8 cellular contexts compared by ENCODE assay signal in genomic region chr6:87155920-87156600, GRCh38. TPM values are rescaled to one million over a fixed set of nuclear protein-coding genes. Genes with fewer than 3 reads are reported as not detected.
DNase-seq lines count a peak whose midpoint lies in the region; ATAC-seq and TF ChIP-seq lines count a peak whose summit lies in the region.

No MANE protein-coding gene starts in this region.

- CTCF ChIA-PET in PC-3 (lab: Charles Lee) = no interaction called here

- peak overlapping the region; percentile 87 for H3K4me2 ChIP-seq in PC-3 (ENCODE audit: low read length)

- H3K4me3 ChIP-seq in PC-3 (ENCODE audit: low read length) (peak overlapping the region; percentile 90), neutrophil (ENCODE audit: low read depth in 1 of 2, low read length in 1 of 2) (peak overlapping the region; percentile 90 to 98), tibial artery (peak overlapping the region; percentile 88 to 99)

- H3F3A ChIP-seq in PC-3 (ENCODE audit: low read length, unreplicated experiment) = no peaks in the 10 kb centered on the region

- peaks cover 2% of the 10 kb centered on the region; the same call in 1 of the 2 replicates for H3K36me3 ChIP-seq in PC-3 (ENCODE audit: low read depth, low read length)
- H3K36me3 ChIP-seq in neutrophil = peaks cover 3% of the 10 kb centered on the region
- H3K36me3 ChIP-seq in tibial artery = no peaks in the 10 kb centered on the region

- peak overlapping the region; percentile 76 for H3K9ac ChIP-seq in PC-3 (ENCODE audit: low read length)

- H4K20me1 ChIP-seq in PC-3 (ENCODE audit: low read length) = peaks cover 33% of the 10 kb centered on the region

- DNase-seq in NCI-H1105 treated with DMSO at 0.1 percent for 48 hours (lab: John Stamatoyannopoulos, UW) (peak; percentile 28), NCI-H1105 (lab: John Stamatoyannopoulos, UW) (no peak), PC-3 (peak; percentile 19), germinal center (ENCODE audit: low spot score) (peak; percentile 28), tibial artery (peak; percentile 67 to 75)
- peak; percentile 88 for DNase-seq in activated effector memory CD4-positive, alpha-beta T cell treated with anti-CD3 and anti-CD28 coated beads, Interleukin-2, amount 50 U/mL, for 16 hours

- POLR2A ChIA-PET in PC-3 (lab: Charles Lee; ENCODE audit: unreplicated experiment) = no interaction called here

- BruUV-seq in PC-3 (replicated peaks; lab: Mats Ljungman, UMichigan) = no TSS peak

- H3K4me1 ChIP-seq in PC-3 (ENCODE audit: insufficient read depth, low read length) (peaks cover 14% of the 10 kb centered on the region), neutrophil (ENCODE audit: control insufficient read depth in 1 of 2, insufficient read depth in 1 of 2, low read depth in 1 of 2, low read length in 1 of 2) (peaks cover 36 to 45% of the 10 kb centered on the region in 2 experiments), tibial artery (peaks cover 0 to 49% (median 12%) of the 10 kb centered on the region in 4 donors)

- H3K27me3 ChIP-seq in PC-3 (ENCODE audit: low read length) (no peaks in the 10 kb centered on the region), neutrophil (peaks cover 6% of the 10 kb centered on the region), tibial artery (no peaks in the 10 kb centered on the region)

- H3K9me3 ChIP-seq in PC-3 (ENCODE audit: low read length) = no peaks in the 10 kb centered on the region
- no peaks in the 10 kb centered on the region for H3K9me3 ChIP-seq in neutrophil
- no peaks in the 10 kb centered on the region for H3K9me3 ChIP-seq in tibial artery

- peak overlapping the region; percentile 74 for H3K27ac ChIP-seq in PC-3 (ENCODE audit: low read length)
- H3K27ac ChIP-seq in neutrophil = peak overlapping the region; percentile 92
- H3K27ac ChIP-seq in tibial artery = peak overlapping the region; percentile 97 to 98

- TF ChIP-seq CTCF in PC-3 (conservative IDR thresholded peaks at IDR 0.05; ENCODE audit: low read depth, low read length) (no peak), neutrophil (IDR thresholded peaks at IDR 0.05) (no peak), tibial artery (IDR thresholded peaks at IDR 0.05) (no peak)

- H3K9me2 ChIP-seq in PC-3 (replicated peaks; ENCODE audit: low read length) = no peaks in the 10 kb centered on the region

- ATAC-seq in HG02852 (IDR thresholded peaks at IDR 0.05; ENCODE audit: unreplicated experiment) (peak; percentile 4), PC-3 (peak; percentile 29)

- peaks cover 74% of the 10 kb centered on the region for H3K79me2 ChIP-seq in PC-3 (ENCODE audit: low read length)

- H2AFZ ChIP-seq in PC-3 (ENCODE audit: low read length) = peak overlapping the region; percentile 97

- intact Hi-C loops in PC-3 (cut with micrococcal nuclease) (no loop called here), tibial artery (cut with DNase I; ENCODE audit: low total_unique reads) (no loop called here)

RNA-seq across cellular contexts. Expression of gene ZNF292, which starts 0.7 kb away (rescaled TPM):
- 8.9 and 16.9 TPM in 2 replicates for total RNA-seq in PC-3 (2014; rRNA removed)
